ENCODE assay signal across 15 cellular contexts in the genomic region with DNA sequence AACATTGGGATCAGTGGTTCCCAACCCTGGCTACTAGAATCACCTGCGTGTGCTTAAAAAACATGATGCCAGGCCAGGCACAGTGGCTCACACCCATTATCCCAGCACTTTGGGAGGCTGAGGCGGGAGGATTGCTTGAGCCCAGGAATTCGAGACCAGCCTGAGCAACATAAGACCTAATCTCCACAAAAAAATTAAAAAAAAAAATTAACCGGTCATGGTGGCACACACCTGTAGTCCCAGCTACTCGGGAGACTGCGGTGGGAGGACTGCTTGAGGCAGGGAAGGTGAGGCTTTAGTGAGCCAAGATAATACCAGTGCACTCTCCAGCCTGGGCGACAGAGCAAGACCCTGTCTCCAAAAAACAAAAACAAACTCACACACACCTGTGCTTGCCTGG. TPM values are rescaled to one million over a fixed set of nuclear protein-coding genes. Genes with fewer than 3 reads are reported as not detected.
DNase-seq lines count a peak whose midpoint lies in the region; ATAC-seq and TF ChIP-seq lines count a peak whose summit lies in the region.
"Had no signal": no experiment of that assay in that cellular context is flagged by ENCODE, and none has a peak within 500 bp of the region (broad histone marks: within the 10 kb centered on the region; RNA-seq: fewer than 3 reads in every experiment).

No MANE protein-coding gene starts in this region.

- ATAC-seq in activated T-cell treated with anti-CD3 and anti-CD28 coated beads, Interleukin-2, amount 50 U/mL, for 4 hours: no peak
- no peak for ATAC-seq in gastrocnemius medialis
- ATAC-seq: activated T-helper 17 cell treated with anti-CD3 and anti-CD28 coated beads, Interleukin-2, amount 50 U/mL, for 72 hours; left colon had no signal

- no peaks in the 10 kb centered on the region for H3K9me3 Mint-ChIP-seq in activated T-cell treated with anti-CD3 and anti-CD28 coated beads, Interleukin-2, amount 50 U/mL, for 4 hours
- H3K9me3 Mint-ChIP-seq in mesothelial cell of epicardium: no peaks in the 10 kb centered on the region
- H3K9me3 Mint-ChIP-seq: activated T-helper 17 cell treated with anti-CD3 and anti-CD28 coated beads, Interleukin-2, amount 50 U/mL, for 72 hours had no signal

- peaks cover 24% of the 10 kb centered on the region for H3K36me3 ChIP-seq in adipocyte (ENCODE audit: control insufficient read depth, insufficient read depth, low read length, severe bottlenecking)
- H3K36me3 ChIP-seq in tibial artery: peaks cover 0 to 8% (median 0%) of the 10 kb centered on the region in 3 donors
- H3K36me3 ChIP-seq in gastrocnemius medialis: peaks cover 0 to 5% of the 10 kb centered on the region in 2 donors
- H3K36me3 ChIP-seq: cardiac muscle cell had no signal

- H3K4me1 ChIP-seq in adipocyte (ENCODE audit: control insufficient read depth, insufficient read depth, low read length): peaks cover 37% of the 10 kb centered on the region
- peaks cover 0 to 81% (median 70%) of the 10 kb centered on the region in 4 donors for H3K4me1 ChIP-seq in tibial artery
- H3K4me1 ChIP-seq in gastrocnemius medialis: peaks cover 29 to 33% of the 10 kb centered on the region in 2 donors

- no peaks in the 10 kb centered on the region for H3K27me3 ChIP-seq in adipocyte (replicated peaks; ENCODE audit: control insufficient read depth, insufficient read depth, low read length)
- no peaks in the 10 kb centered on the region for H3K27me3 ChIP-seq in tibial artery
- no peaks in the 10 kb centered on the region for H3K27me3 ChIP-seq in gastrocnemius medialis
- H3K27me3 ChIP-seq: cardiac muscle cell had no signal

- intact Hi-C loops in tibial artery (cut with DNase I; ENCODE audit: low total_unique reads) (no loop called here), gastrocnemius medialis (cut with DNase I; ENCODE audit: low total_unique reads) (no loop called here)

- no peaks in the 10 kb centered on the region for H3K27me3 Mint-ChIP-seq in activated T-cell treated with anti-CD3 and anti-CD28 coated beads, Interleukin-2, amount 50 U/mL, for 4 hours (ENCODE audit: low read depth)
- H3K27me3 Mint-ChIP-seq in mesothelial cell of epicardium (ENCODE audit: low read depth): no peaks in the 10 kb centered on the region
- H3K27me3 Mint-ChIP-seq: activated T-helper 17 cell treated with anti-CD3 and anti-CD28 coated beads, Interleukin-2, amount 50 U/mL, for 72 hours had no signal

- H3K27ac ChIP-seq in tibial artery (peak overlapping the region; percentile 94 to 96), gastrocnemius medialis (no peak overlapping the region)
- H3K27ac ChIP-seq: PC-9 had no signal

- H3K9me3 ChIP-seq in adipocyte (ENCODE audit: control insufficient read depth, low read length) (no peaks in the 10 kb centered on the region), tibial artery (no peaks in the 10 kb centered on the region), gastrocnemius medialis (no peaks in the 10 kb centered on the region)

- peak overlapping the region; percentile 95 for H3K4me3 ChIP-seq in adipocyte (ENCODE audit: low read length)
- H3K4me3 ChIP-seq in tibial artery: peak overlapping the region; percentile 90 to 97
- no peak overlapping the region for H3K4me3 ChIP-seq in gastrocnemius medialis

- no peak for TF ChIP-seq CTCF in mesothelial cell of epicardium (IDR thresholded peaks at IDR 0.05; ENCODE audit: unreplicated experiment)
- TF ChIP-seq CTCF in tibial artery (IDR thresholded peaks at IDR 0.05): no peak
- no peak for TF ChIP-seq CTCF in GM10248 (IDR thresholded peaks at IDR 0.05; ENCODE audit: control extremely low read depth, extremely low read depth, low read depth, missing control alignments)
- TF ChIP-seq CTCF in gastrocnemius medialis (IDR thresholded peaks at IDR 0.05 in 4 of 5, conservative IDR thresholded peaks at IDR 0.05 in 1 of 5): no peak

- H3K4me1 Mint-ChIP-seq in activated T-cell treated with anti-CD3 and anti-CD28 coated beads, Interleukin-2, amount 50 U/mL, for 4 hours (ENCODE audit: low read depth): peaks cover 50% of the 10 kb centered on the region
- peaks cover 29% of the 10 kb centered on the region for H3K4me1 Mint-ChIP-seq in mesothelial cell of epicardium

- peak overlapping the region; percentile 97 for H3K4me3 Mint-ChIP-seq in activated T-cell treated with anti-CD3 and anti-CD28 coated beads, Interleukin-2, amount 50 U/mL, for 4 hours
- H3K4me3 Mint-ChIP-seq in mesothelial cell of epicardium: peak overlapping the region; percentile 88

- in situ Hi-C loops in gastrocnemius medialis (cut with MboI; ENCODE audit: low sequenced_read_pairs in 4 of 4): loop anchor here in 2 of 4 donors (5.0 to 10.0 kb wide), 2 partner anchors 43 to 50 kb away; no protein-coding TSS in a partner anchor

- no peak for DNase-seq in activated T-cell treated with anti-CD3 and anti-CD28 coated beads, Interleukin-2, amount 50 U/mL, for 4 hours
- no peak for DNase-seq in activated T-cell treated with anti-CD3 and anti-CD28 coated beads, Interleukin-2, amount 50 U/mL, for 48 hours
- DNase-seq in adipocyte (ENCODE audit: low read depth) (no peak), mesothelial cell of epicardium (ENCODE audit: low spot score in 2 of 2, unreplicated experiment in 2 of 2) (no peak), tibial artery (no peak), GM10248 (ENCODE audit: extremely low spot score) (no peak), HUDEP-2 (lab: John Stamatoyannopoulos, UW; ENCODE audit: unreplicated experiment in 76 of 76) (no peak), gastrocnemius medialis (no peak)
- DNase-seq: activated CD4-positive, alpha-beta T cell treated with anti-CD3 and anti-CD28 coated beads for 4 hours; left colon; NCI-H1436 treated with DMSO at 0.1 percent for 48 hours; PC-9; T-helper 1 cell had no signal

- TF ChIP-seq POLR2A in gastrocnemius medialis (IDR thresholded peaks at IDR 0.05): no peak

- no peak overlapping the region for H3K27ac Mint-ChIP-seq in mesothelial cell of epicardium

- POLR2A ChIA-PET in GM10248 (lab: Yijun Ruan, JAX): no interaction called here

- CTCF ChIA-PET in GM10248 (lab: Yijun Ruan, JAX): interaction anchor here (1.8 kb wide), 1 partner anchor 47 kb away, joined by 6 read pairs; no protein-coding TSS in a partner anchor

- H3K9ac ChIP-seq in adipocyte (ENCODE audit: low read length): no peak overlapping the region

- H3K36me3 Mint-ChIP-seq in activated T-cell treated with anti-CD3 and anti-CD28 coated beads, Interleukin-2, amount 50 U/mL, for 4 hours (ENCODE audit: insufficient read depth): peaks cover 3% of the 10 kb centered on the region
- H3K36me3 Mint-ChIP-seq in mesothelial cell of epicardium: no peaks in the 10 kb centered on the region

RNA-seq across cellular contexts. Expression of gene KCTD10, which starts 2.0 kb away (rescaled TPM):
- total RNA-seq in activated T-cell treated with anti-CD3 and anti-CD28 coated beads, Interleukin-2, amount 50 U/mL, for 4 hours: 10 to 100 TPM; 42.7 to 47.3 (median 45.4) TPM
- total RNA-seq in mesothelial cell of epicardium: 54.0 to 56.2 TPM (median 54.8 TPM) in 3 replicates
- 10 to 100 TPM in 3 of 4 donors, 1 to 10 TPM in 1; 7.5 to 14.8 (median 10.6) TPM for total RNA-seq in gastrocnemius medialis

RNA-seq across cellular contexts. Expression of gene UBE3B, which starts 2.3 kb away (rescaled TPM):
- total RNA-seq in activated T-cell treated with anti-CD3 and anti-CD28 coated beads, Interleukin-2, amount 50 U/mL, for 4 hours: 10 to 100 TPM; 24.1 to 25.4 (median 24.4) TPM
- total RNA-seq in mesothelial cell of epicardium: 41.4 to 47.1 TPM (median 42.8 TPM) in 3 replicates
- total RNA-seq in gastrocnemius medialis: 10 to 100 TPM; 44.8 to 58.2 (median 55.9) TPM

Comparison
In these comparisons a context has a peak if more than half of its experiments do, and no peak if none do; other contexts are left out.
1. H3K4me3 ChIP-seq: peak in adipocyte (single experiment) and tibial artery (2 of 2); none in gastrocnemius medialis (0 of 4).
2. H3K27ac ChIP-seq: peak in tibial artery (2 of 2); none in gastrocnemius medialis (0 of 4).